Comparison of ENCODE assay signal across 8 cellular contexts in the genomic region with DNA sequence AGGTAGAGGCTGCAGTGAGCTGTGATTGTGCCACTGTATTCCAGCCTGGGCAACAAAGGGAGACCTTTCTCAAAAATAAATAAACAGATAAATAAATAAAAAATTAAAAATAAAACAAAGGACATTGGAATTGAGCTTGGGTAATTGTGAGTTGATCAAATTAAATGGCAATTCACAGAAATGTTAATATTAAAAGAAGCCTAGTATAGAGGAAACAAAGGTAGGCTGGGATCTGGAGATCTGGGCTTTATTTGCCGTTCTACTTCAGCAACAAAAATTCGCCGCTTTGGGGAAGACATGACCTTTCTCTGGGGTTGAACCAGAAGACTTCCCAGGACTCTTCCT. TPM values are rescaled to one million over a fixed set of nuclear protein-coding genes. Genes with fewer than 3 reads are reported as not detected.
A peak's percentile ranks its signal among the peaks of the same experiment; 100 is the strongest.
DNase-seq lines count a peak whose midpoint lies in the region; ATAC-seq and TF ChIP-seq lines count a peak whose summit lies in the region.

No MANE protein-coding gene starts in this region.

- H3K9ac ChIP-seq in skeletal muscle satellite cell (ENCODE audit: low read depth, low read length): peak overlapping the region; percentile 90

- TF ChIP-seq CTCF in foreskin fibroblast (IDR thresholded peaks at IDR 0.05; ENCODE audit: low read depth, low read length): no peak

- peak overlapping the region; percentile 97 for H3K27ac Mint-ChIP-seq in T-helper 17 cell

- H3K27me3 ChIP-seq in H7 (ENCODE audit: control insufficient read depth, insufficient read depth, low read length) (no peaks in the 10 kb centered on the region; the same call in 1 of the 2 replicates), skeletal muscle satellite cell (ENCODE audit: control insufficient read depth, insufficient read depth, low read length) (no peaks in the 10 kb centered on the region)

- peak; percentile 15 for ATAC-seq in T-helper 17 cell
- no peak for ATAC-seq in HG03378 (IDR thresholded peaks at IDR 0.05; ENCODE audit: unreplicated experiment)

- H3K9me3 ChIP-seq in T-helper 17 cell (ENCODE audit: control insufficient read depth, low read length, poor library complexity, severe bottlenecking): no peaks in the 10 kb centered on the region
- no peaks in the 10 kb centered on the region for H3K9me3 ChIP-seq in skeletal muscle satellite cell (replicated peaks; ENCODE audit: low read length)

- peak overlapping the region; percentile 69; the same call in 1 of the 2 replicates for H3K4me3 ChIP-seq in H7 (ENCODE audit: insufficient read depth, low read depth, low read length)
- H3K4me3 ChIP-seq in foreskin fibroblast (ENCODE audit: low read depth in 1 of 2, low read length in 2 of 2): peak overlapping the region; percentile 94 to 99
- peak overlapping the region; percentile 85 for H3K4me3 ChIP-seq in skeletal muscle satellite cell (ENCODE audit: low read length)

- H3K4me1 ChIP-seq in skeletal muscle satellite cell (ENCODE audit: control insufficient read depth, insufficient read depth, low read length): peaks cover 24% of the 10 kb centered on the region

- H3K36me3 ChIP-seq in H7 (replicated peaks; ENCODE audit: control insufficient read depth, insufficient read depth, low read length) (peaks cover 12% of the 10 kb centered on the region), skeletal muscle satellite cell (ENCODE audit: insufficient read depth, low read length) (peaks cover 13% of the 10 kb centered on the region)

- peaks cover 17% of the 10 kb centered on the region for H3K4me1 Mint-ChIP-seq in T-helper 17 cell

- H3K36me3 Mint-ChIP-seq in T-helper 17 cell (ENCODE audit: low read depth): peaks cover 9% of the 10 kb centered on the region

- peak overlapping the region; percentile 98 for H3K4me3 Mint-ChIP-seq in T-helper 17 cell

- DNase-seq in H7 (no peak), T-helper 17 cell (no peak), foreskin fibroblast (no peak), SW 1271 (lab: John Stamatoyannopoulos, UW) (no peak)
- DNase-seq in activated CD4-positive, CD25-positive, alpha-beta regulatory T cell treated with anti-CD3 and anti-CD28 coated beads, Interleukin-2, amount 50 U/mL, for 72 hours: no peak
- no peak for DNase-seq in stimulated activated CD4-positive, alpha-beta T cell treated with anti-CD3 and anti-CD28 coated beads, Interleukin-12 subunit alpha, Interleukin-12 subunit beta, amount 100 ng/mL, for 4 hours

- peaks cover 4% of the 10 kb centered on the region for H3K27me3 Mint-ChIP-seq in T-helper 17 cell

- peak overlapping the region; percentile 91 for H3K4me2 ChIP-seq in skeletal muscle satellite cell (ENCODE audit: low read length)

RNA-seq across cellular contexts. Expression of a gene that starts 0.3 kb away (rescaled TPM):
- total RNA-seq in H7 (2014; rRNA removed; shearing (Covaris generic)): 146 and 152 TPM in 2 replicates
- total RNA-seq in T-helper 17 cell: 10 to 100 TPM; 20.5 to 27.4 TPM
- 73.3 and 78.2 TPM in 2 replicates for total RNA-seq in skeletal muscle satellite cell (2012; rRNA removed)

RNA-seq across cellular contexts. Expression of a gene that starts 7.5 kb away (rescaled TPM):
- total RNA-seq in H7 (2014; rRNA removed; shearing (Covaris generic)): 0.24 and 0.44 TPM in 2 replicates
- under 1 TPM in 1 of 2 donors, not detected in 1; 0.31 TPM for total RNA-seq in T-helper 17 cell
- 0.76 and 2.0 TPM in 2 replicates for total RNA-seq in skeletal muscle satellite cell (2012; rRNA removed)

RNA-seq across cellular contexts. Expression of a gene that starts 11.9 kb away (rescaled TPM):
- total RNA-seq in H7 (2014; rRNA removed; shearing (Covaris generic)): 10.8 and 13.5 TPM in 2 replicates
- total RNA-seq in T-helper 17 cell: not detected
- total RNA-seq in skeletal muscle satellite cell (2012; rRNA removed): 1.5 TPM in 1 of 2 replicates, not detected in the other

RNA-seq across cellular contexts. Expression of a gene that starts 25.6 kb away (rescaled TPM):
- total RNA-seq in H7 (2014; rRNA removed; shearing (Covaris generic)): 75.9 and 89.7 TPM in 2 replicates
- total RNA-seq in T-helper 17 cell: 10 to 100 TPM; 10.1 to 15.2 TPM
- 53.2 and 55.9 TPM in 2 replicates for total RNA-seq in skeletal muscle satellite cell (2012; rRNA removed)

RNA-seq across cellular contexts. Expression of a gene that starts 25.7 kb away (rescaled TPM):
- 0.17 TPM in 1 of 2 replicates, not detected in the other for total RNA-seq in H7 (2014; rRNA removed; shearing (Covaris generic))
- not detected for total RNA-seq in T-helper 17 cell
- under 0.01 TPM in 1 of 2 replicates, not detected in the other for total RNA-seq in skeletal muscle satellite cell (2012; rRNA removed)

Comparison
In these comparisons a context has a peak if more than half of its experiments do, and no peak if none do; other contexts are left out.
1. RNA of a gene that starts 11.9 kb away (total RNA-seq): 10.8 to 13.5 TPM in H7; not detected in T-helper 17 cell; every median in the first group is over 10 times any median in the second.
2. Peak in every context shown above with its lines, with median percentiles within 50 percentile points of each other: H3K4me3 ChIP-seq.